15 cellular contexts compared by ENCODE assay signal in the genomic region with DNA sequence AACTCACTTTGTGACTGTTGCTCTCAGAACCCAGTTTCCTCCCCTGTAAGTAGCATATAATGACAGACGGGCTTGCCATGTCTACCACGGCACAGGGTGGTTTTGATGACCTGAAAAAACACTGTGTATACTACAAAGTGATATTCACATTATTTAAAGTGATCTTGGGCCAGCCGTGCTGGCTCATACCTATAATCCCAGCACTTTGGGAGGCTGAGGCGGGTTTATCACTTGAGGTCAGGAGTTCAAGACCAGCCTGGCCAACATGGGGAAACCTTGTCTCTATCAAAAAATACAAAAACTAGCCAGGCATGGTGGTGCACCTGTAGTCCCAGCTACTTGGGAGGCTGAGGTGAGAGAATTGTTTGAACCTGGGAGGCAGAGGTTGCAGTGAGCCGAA. TPM values are rescaled to one million over a fixed set of nuclear protein-coding genes. Genes with fewer than 3 reads are reported as not detected.
DNase-seq lines count a peak whose midpoint lies in the region; ATAC-seq, FAIRE-seq and TF ChIP-seq lines count a peak whose summit lies in the region.
"Not testable (repeated sequence)": the region's sequence is repeated elsewhere in the genome, so short reads cannot be mapped to it uniquely, and the experiment has no call there.
"Had no signal": no experiment of that assay in that cellular context is flagged by ENCODE, and none has a peak within 500 bp of the region (broad histone marks: within the 10 kb centered on the region; RNA-seq: fewer than 3 reads in every experiment).

No MANE protein-coding gene starts in this region.

- in situ Hi-C loops in K562 (cut with MboI), result not testable (repeated sequence)

- TF ChIP-seq EP300 in K562 (IDR thresholded peaks at IDR 0.05; ENCODE audit: low read length), result not testable (repeated sequence)

- not testable (repeated sequence) for H4K20me1 ChIP-seq in BLaER1; K562 (replicated peaks; ENCODE audit: control insufficient read depth, insufficient read depth, low read length)

- not testable (repeated sequence) for ATAC-seq in activated CD8-positive, alpha-beta memory T cell treated with anti-CD3 and anti-CD28 coated beads, Interleukin-2, amount 10 ng/mL, durations not matched to agents 7 days and 5 days; K562
- peak; percentile 12 to 25 for ATAC-seq in stimulated activated naive B cell treated with anti-CD40 and anti-IgM and Interleukin-4, amounts not matched to agents 10 μg/mL and 1 μg/mL and 100 μg/mL, for 72 hours (replicated peaks)

- not testable (repeated sequence) for TF ChIP-seq POLR2A in K562 (conservative IDR thresholded peaks at IDR 0.05)

- H3K27me3 ChIP-seq in BLaER1; HL-60 (ENCODE audit: insufficient read depth, poor library complexity, severe bottlenecking); K562 (ENCODE audit: control insufficient read depth in 2 of 2, insufficient read depth in 2 of 2, low read length in 2 of 2); neutrophil: not testable (repeated sequence)

- TF ChIP-seq RAD21 in K562 (CRISPR knock-in tag; conservative IDR thresholded peaks at IDR 0.05 in 1 of 2, IDR thresholded peaks at IDR 0.05 in 1 of 2), result not testable (repeated sequence)

- H3K4me1 ChIP-seq in BLaER1 (peaks cover 25% of the 10 kb centered on the region), K562 (replicated peaks in 1 of 2; ENCODE audit: control insufficient read depth in 2 of 2, insufficient read depth in 2 of 2, low read length in 2 of 2) (peaks cover 13 to 17% of the 10 kb centered on the region in 2 experiments), neutrophil (ENCODE audit: control insufficient read depth in 1 of 2, insufficient read depth in 1 of 2, low read depth in 1 of 2, low read length in 1 of 2) (peaks cover 13 to 14% of the 10 kb centered on the region in 2 experiments)

- H3K36me3 Mint-ChIP-seq in activated CD4-positive, alpha-beta T cell treated with anti-CD3 and anti-CD28 coated beads, Interleukin-2, amount 10 ng/mL, durations not matched to agents 24 days and 14 days (ENCODE audit: low read depth), result peaks cover 57% of the 10 kb centered on the region
- peaks cover 51% of the 10 kb centered on the region for H3K36me3 Mint-ChIP-seq in activated CD8-positive, alpha-beta memory T cell treated with anti-CD3 and anti-CD28 coated beads, Interleukin-2, amount 10 ng/mL, durations not matched to agents 7 days and 5 days
- not testable (repeated sequence) for H3K36me3 Mint-ChIP-seq in activated naive CD4-positive, alpha-beta T cell treated with anti-CD3 and anti-CD28 coated beads for 36 hours (ENCODE audit: low read depth)
- H3K36me3 Mint-ChIP-seq in stimulated activated naive B cell treated with anti-CD40 and anti-IgM and Interleukin-4, amounts not matched to agents 10 μg/mL and 1 μg/mL and 100 μg/mL, for 72 hours, result peaks cover 46 to 65% of the 10 kb centered on the region in 2 donors

- POLR2A ChIA-PET in K562 (lab: Yijun Ruan, JAX), result interaction anchor here (0.7 to 2.9 kb wide), 6 partner anchors 9 to 1016 kb away, joined by 3 to 19 read pairs (median 4); a partner anchor contains a TSS

- peak; percentile 51 for FAIRE-seq in K562 (lab: Jason Lieb, UNC)

- H3K9me3 Mint-ChIP-seq in activated CD4-positive, alpha-beta T cell treated with anti-CD3 and anti-CD28 coated beads, Interleukin-2, amount 10 ng/mL, durations not matched to agents 24 days and 14 days; activated CD8-positive, alpha-beta memory T cell treated with anti-CD3 and anti-CD28 coated beads, Interleukin-2, amount 10 ng/mL, durations not matched to agents 7 days and 5 days (ENCODE audit: low read depth); activated naive CD4-positive, alpha-beta T cell treated with anti-CD3 and anti-CD28 coated beads for 36 hours; stimulated activated naive B cell treated with anti-CD40 and anti-IgM and Interleukin-4, amounts not matched to agents 10 μg/mL and 1 μg/mL and 100 μg/mL, for 72 hours: not testable (repeated sequence)

- not testable (repeated sequence) for H3K4me3 Mint-ChIP-seq in activated CD4-positive, alpha-beta T cell treated with anti-CD3 and anti-CD28 coated beads, Interleukin-2, amount 10 ng/mL, durations not matched to agents 24 days and 14 days; activated CD8-positive, alpha-beta memory T cell treated with anti-CD3 and anti-CD28 coated beads, Interleukin-2, amount 10 ng/mL, durations not matched to agents 7 days and 5 days; activated naive CD4-positive, alpha-beta T cell treated with anti-CD3 and anti-CD28 coated beads for 36 hours; stimulated activated naive B cell treated with anti-CD40 and anti-IgM and Interleukin-4, amounts not matched to agents 10 μg/mL and 1 μg/mL and 100 μg/mL, for 72 hours

- WGBS in K562 (ENCODE audit: insufficient coverage, low coverage, missing lambda C conversion rate), result 57% methylated on average over 5 of the region's 5 CpGs

- not testable (repeated sequence) for H2AFZ ChIP-seq in K562 (ENCODE audit: low read depth, low read length)

- not testable (repeated sequence) for BruUV-seq in K562 (replicated peaks; lab: Mats Ljungman, UMichigan)

- H3K4me2 ChIP-seq in BLaER1 (peak overlapping the region; percentile 51; the same call in 1 of the 2 replicates), K562 (ENCODE audit: insufficient read depth, low read length) (peak overlapping the region; percentile 3; the same call in 1 of the 2 replicates)

- not testable (repeated sequence) for H3K9me1 ChIP-seq in K562 (ENCODE audit: control insufficient read depth, insufficient read depth, low read length)

- not testable (repeated sequence) for H3K4me3 ChIP-seq in BLaER1; HL-60 (replicated peaks; ENCODE audit: insufficient read depth, low read length); K562; neutrophil (ENCODE audit: low read depth in 1 of 2, low read length in 1 of 2)

- not testable (repeated sequence) for DNase-seq in HL-60 (ENCODE audit: low read depth in 1 of 2, low spot score in 1 of 2); activated CD4-positive, alpha-beta T cell treated with anti-CD3 and anti-CD28 coated beads, Interleukin-2, amount 10 ng/mL, durations not matched to agents 24 days and 14 days; activated CD8-positive, alpha-beta memory T cell treated with anti-CD3 and anti-CD28 coated beads, Interleukin-2, amount 10 ng/mL, durations not matched to agents 7 days and 5 days; activated naive CD4-positive, alpha-beta T cell treated with anti-CD3 and anti-CD28 coated beads for 36 hours; K562 (ENCODE audit: extremely low read depth in 1 of 4, low spot score in 3 of 4); stimulated activated naive B cell treated with anti-CD40 and anti-IgM and Interleukin-4, amounts not matched to agents 10 μg/mL and 1 μg/mL and 100 μg/mL, for 72 hours

- TF ChIP-seq CTCF in HL-60 (IDR thresholded peaks at IDR 0.05; ENCODE audit: insufficient read depth, low read length); K562 (IDR thresholded peaks at IDR 0.05 in 2 of 3, conservative IDR thresholded peaks at IDR 0.05 in 1 of 3; ENCODE audit: insufficient read depth in 2 of 3, low read depth in 1 of 3, low read length in 3 of 3); neutrophil (IDR thresholded peaks at IDR 0.05): not testable (repeated sequence)

- CTCF ChIA-PET in activated CD8-positive, alpha-beta memory T cell treated with anti-CD3 and anti-CD28 coated beads, Interleukin-2, amount 10 ng/mL, durations not matched to agents 7 days and 5 days (lab: Charles Lee), result interaction anchor here (1.2 to 1.4 kb wide), 2 partner anchors 15 to 227 kb away, joined by 3 read pairs; no protein-coding TSS in a partner anchor
- CTCF ChIA-PET in activated naive CD4-positive, alpha-beta T cell treated with anti-CD3 and anti-CD28 coated beads for 36 hours (lab: Charles Lee), result interaction anchor here (0.7 to 1.1 kb wide), 2 partner anchors 9 to 14 kb away, joined by 4 read pairs; no protein-coding TSS in a partner anchor
- CTCF ChIA-PET in K562 (lab: Yijun Ruan, JAX; ENCODE audit: low intra/inter-chr PET ratio), result not testable (repeated sequence)

- peak overlapping the region; percentile 21 for H3K27ac Mint-ChIP-seq in activated CD4-positive, alpha-beta T cell treated with anti-CD3 and anti-CD28 coated beads, Interleukin-2, amount 10 ng/mL, durations not matched to agents 24 days and 14 days
- H3K27ac Mint-ChIP-seq in activated CD8-positive, alpha-beta memory T cell treated with anti-CD3 and anti-CD28 coated beads, Interleukin-2, amount 10 ng/mL, durations not matched to agents 7 days and 5 days, result peak overlapping the region; percentile 91
- peak overlapping the region; percentile 15 for H3K27ac Mint-ChIP-seq in activated naive CD4-positive, alpha-beta T cell treated with anti-CD3 and anti-CD28 coated beads for 36 hours
- H3K27ac Mint-ChIP-seq in stimulated activated naive B cell treated with anti-CD40 and anti-IgM and Interleukin-4, amounts not matched to agents 10 μg/mL and 1 μg/mL and 100 μg/mL, for 72 hours, result not testable (repeated sequence)

- H3K9me3 ChIP-seq in BLaER1; K562 (replicated peaks; ENCODE audit: control insufficient read depth, insufficient read depth, low read depth, low read length); neutrophil: not testable (repeated sequence)

- H3K4me1 Mint-ChIP-seq in activated CD4-positive, alpha-beta T cell treated with anti-CD3 and anti-CD28 coated beads, Interleukin-2, amount 10 ng/mL, durations not matched to agents 24 days and 14 days, result peaks cover 50% of the 10 kb centered on the region
- peaks cover 52% of the 10 kb centered on the region for H3K4me1 Mint-ChIP-seq in activated CD8-positive, alpha-beta memory T cell treated with anti-CD3 and anti-CD28 coated beads, Interleukin-2, amount 10 ng/mL, durations not matched to agents 7 days and 5 days
- not testable (repeated sequence) for H3K4me1 Mint-ChIP-seq in activated naive CD4-positive, alpha-beta T cell treated with anti-CD3 and anti-CD28 coated beads for 36 hours (ENCODE audit: low read depth)
- peaks cover 14 to 36% of the 10 kb centered on the region in 2 donors for H3K4me1 Mint-ChIP-seq in stimulated activated naive B cell treated with anti-CD40 and anti-IgM and Interleukin-4, amounts not matched to agents 10 μg/mL and 1 μg/mL and 100 μg/mL, for 72 hours

- peaks cover 27% of the 10 kb centered on the region for H3K79me2 ChIP-seq in K562 (ENCODE audit: control insufficient read depth, insufficient read depth, low read length)

- not testable (repeated sequence) for H3K9ac ChIP-seq in BLaER1; K562 (ENCODE audit: insufficient read depth in 1 of 2, low read depth in 2 of 2, low read length in 2 of 2)

- H3K36me3 ChIP-seq in BLaER1, result peaks cover 37% of the 10 kb centered on the region
- peaks cover 55% of the 10 kb centered on the region for H3K36me3 ChIP-seq in K562 (ENCODE audit: control insufficient read depth, insufficient read depth, low read length)
- H3K36me3 ChIP-seq in neutrophil, result peaks cover 35% of the 10 kb centered on the region

- not testable (repeated sequence) for H3K27me3 Mint-ChIP-seq in activated CD4-positive, alpha-beta T cell treated with anti-CD3 and anti-CD28 coated beads, Interleukin-2, amount 10 ng/mL, durations not matched to agents 24 days and 14 days; activated CD8-positive, alpha-beta memory T cell treated with anti-CD3 and anti-CD28 coated beads, Interleukin-2, amount 10 ng/mL, durations not matched to agents 7 days and 5 days; activated naive CD4-positive, alpha-beta T cell treated with anti-CD3 and anti-CD28 coated beads for 36 hours (ENCODE audit: low read depth); stimulated activated naive B cell treated with anti-CD40 and anti-IgM and Interleukin-4, amounts not matched to agents 10 μg/mL and 1 μg/mL and 100 μg/mL, for 72 hours

- not testable (repeated sequence) for H3K27ac ChIP-seq in BLaER1
- H3K27ac ChIP-seq in HL-60 (replicated peaks), result peak overlapping the region; percentile 57
- peak overlapping the region; percentile 67 for H3K27ac ChIP-seq in K562 (ENCODE audit: extremely low read depth, low read depth, low read length)
- H3K27ac ChIP-seq in neutrophil, result peak overlapping the region; percentile 79

- intact Hi-C loops in activated CD4-positive, alpha-beta T cell treated with anti-CD3 and anti-CD28 coated beads, Interleukin-2, amount 10 ng/mL, durations not matched to agents 24 days and 14 days (cut with micrococcal nuclease); activated naive CD4-positive, alpha-beta T cell treated with anti-CD3 and anti-CD28 coated beads for 36 hours (cut with micrococcal nuclease); K562 (cut with micrococcal nuclease): not testable (repeated sequence)

RNA-seq across cellular contexts. Expression of a gene that starts 9.5 kb away (rescaled TPM):
- total RNA-seq in activated CD4-positive, alpha-beta T cell treated with anti-CD3 and anti-CD28 coated beads, Interleukin-2, amount 10 ng/mL, durations not matched to agents 24 days and 14 days, result 15.7 and 17.3 TPM in 2 replicates
- 10 to 100 TPM; 17.7 to 19.0 TPM for total RNA-seq in activated CD8-positive, alpha-beta memory T cell treated with anti-CD3 and anti-CD28 coated beads, Interleukin-2, amount 10 ng/mL, durations not matched to agents 7 days and 5 days
- total RNA-seq in activated naive CD4-positive, alpha-beta T cell treated with anti-CD3 and anti-CD28 coated beads for 36 hours, result 1 to 10 TPM; 6.3 to 6.5 TPM
- 39.0 and 62.3 TPM in 2 replicates for total RNA-seq in K562 (2011; cell fraction: chromatin; rRNA removed; ENCODE audit: low replicate concordance)
- total RNA-seq in K562 (2011; cell fraction: nucleolus; rRNA removed), result 32.2 and 37.4 TPM in 2 replicates
- total RNA-seq in K562 (2011; cell fraction: nucleoplasm; rRNA removed), result 33.4 and 38.2 TPM in 2 replicates
- total RNA-seq in K562 (2014; rRNA removed), result 30.7 and 35.7 TPM in 2 replicates
- 23.5 and 25.4 TPM in 2 replicates for total RNA-seq in K562 (2014; rRNA removed; fragmentation: Illumina TruSeq; extraction: Trizol)
- 25.2 and 25.5 TPM in 2 replicates for total RNA-seq in K562 (2015; rRNA removed; fragmentation: Illumina TruSeq; extraction: Trizol)
- 30.5 and 31.7 TPM in 2 replicates for total RNA-seq in K562 (2021)
- polyA plus RNA-seq in K562 (2011; rRNA removed), result 54.1 and 66.1 TPM in 2 replicates
- polyA plus RNA-seq in K562 (2011; cell fraction: cytosol; rRNA removed), result 80.5 and 83.5 TPM in 2 replicates
- polyA plus RNA-seq in K562 (2011; cell fraction: nucleus; rRNA removed), result 61.4 and 80.3 TPM in 2 replicates
- 24.6 and 39.3 TPM in 2 replicates for polyA plus RNA-seq in K562 (2012)
- 37.4 and 38.9 TPM in 2 replicates for polyA plus RNA-seq in K562 (2014; fragmentation: Illumina TruSeq; extraction: Trizol)
- 10 to 100 TPM; 10.8 to 13.9 TPM for polyA plus RNA-seq in K562 (2014; fragmentation: Nextera tagmentation; extraction: Ambion mirVana)
- polyA plus RNA-seq in K562 (2014; rRNA removed), result 30.9 and 39.1 TPM in 2 replicates
- polyA minus RNA-seq in K562 (2011; rRNA and poly(A)+ RNA removed), result 38.5 and 40.2 TPM in 2 replicates
- polyA minus RNA-seq in K562 (2011; cell fraction: cytosol; rRNA and poly(A)+ RNA removed), result 25.8 and 31.2 TPM in 2 replicates
- 15.8 and 29.1 TPM in 2 replicates for polyA minus RNA-seq in K562 (2011; cell fraction: nucleus; rRNA and poly(A)+ RNA removed)

RNA-seq across cellular contexts. Expression of a gene that starts 12.1 kb away (rescaled TPM):
- total RNA-seq in activated CD4-positive, alpha-beta T cell treated with anti-CD3 and anti-CD28 coated beads, Interleukin-2, amount 10 ng/mL, durations not matched to agents 24 days and 14 days, result 15.4 and 16.3 TPM in 2 replicates
- total RNA-seq in activated CD8-positive, alpha-beta memory T cell treated with anti-CD3 and anti-CD28 coated beads, Interleukin-2, amount 10 ng/mL, durations not matched to agents 7 days and 5 days, result 10 to 100 TPM; 14.9 to 18.1 TPM
- 1 to 10 TPM; 7.1 to 9.8 TPM for total RNA-seq in activated naive CD4-positive, alpha-beta T cell treated with anti-CD3 and anti-CD28 coated beads for 36 hours
- 65.3 and 80.0 TPM in 2 replicates for total RNA-seq in K562 (2011; cell fraction: chromatin; rRNA removed; ENCODE audit: low replicate concordance)
- 37.4 and 46.5 TPM in 2 replicates for total RNA-seq in K562 (2011; cell fraction: nucleolus; rRNA removed)
- total RNA-seq in K562 (2011; cell fraction: nucleoplasm; rRNA removed), result 56.1 and 70.4 TPM in 2 replicates
- 9.1 and 12.2 TPM in 2 replicates for total RNA-seq in K562 (2014; rRNA removed)
- total RNA-seq in K562 (2014; rRNA removed; fragmentation: Illumina TruSeq; extraction: Trizol), result 16.2 and 18.7 TPM in 2 replicates
- total RNA-seq in K562 (2015; rRNA removed; fragmentation: Illumina TruSeq; extraction: Trizol), result 11.9 and 16.2 TPM in 2 replicates
- 15.6 and 16.8 TPM in 2 replicates for total RNA-seq in K562 (2021)
- 16.7 and 22.8 TPM in 2 replicates for polyA plus RNA-seq in K562 (2011; rRNA removed)
- 6.9 and 11.3 TPM in 2 replicates for polyA plus RNA-seq in K562 (2011; cell fraction: cytosol; rRNA removed)
- 24.2 and 24.8 TPM in 2 replicates for polyA plus RNA-seq in K562 (2011; cell fraction: nucleus; rRNA removed)
- 6.9 and 7.2 TPM in 2 replicates for polyA plus RNA-seq in K562 (2012)
- 11.0 and 12.8 TPM in 2 replicates for polyA plus RNA-seq in K562 (2014; fragmentation: Illumina TruSeq; extraction: Trizol)
- polyA plus RNA-seq in K562 (2014; fragmentation: Nextera tagmentation; extraction: Ambion mirVana), result 1 to 10 TPM; 6.9 to 8.6 TPM
- 8.8 and 11.3 TPM in 2 replicates for polyA plus RNA-seq in K562 (2014; rRNA removed)
- 33.4 and 40.9 TPM in 2 replicates for polyA minus RNA-seq in K562 (2011; rRNA and poly(A)+ RNA removed)
- 14.0 and 19.7 TPM in 2 replicates for polyA minus RNA-seq in K562 (2011; cell fraction: cytosol; rRNA and poly(A)+ RNA removed)
- 8.9 and 20.7 TPM in 2 replicates for polyA minus RNA-seq in K562 (2011; cell fraction: nucleus; rRNA and poly(A)+ RNA removed)

RNA-seq across cellular contexts. Expression of a gene that starts 38.7 kb away (rescaled TPM):
- not detected in 2 replicates for total RNA-seq in activated CD4-positive, alpha-beta T cell treated with anti-CD3 and anti-CD28 coated beads, Interleukin-2, amount 10 ng/mL, durations not matched to agents 24 days and 14 days
- total RNA-seq in activated CD8-positive, alpha-beta memory T cell treated with anti-CD3 and anti-CD28 coated beads, Interleukin-2, amount 10 ng/mL, durations not matched to agents 7 days and 5 days, result not detected
- not detected for total RNA-seq in activated naive CD4-positive, alpha-beta T cell treated with anti-CD3 and anti-CD28 coated beads for 36 hours
- not detected in 2 replicates for total RNA-seq in K562 (2011; cell fraction: chromatin; rRNA removed; ENCODE audit: low replicate concordance)
- total RNA-seq in K562 (2011; cell fraction: nucleolus; rRNA removed), result not detected in 2 replicates
- total RNA-seq in K562 (2011; cell fraction: nucleoplasm; rRNA removed), result not detected in 2 replicates
- total RNA-seq in K562 (2014; rRNA removed), result 2.1 TPM in 1 of 2 replicates, not detected in the other
- not detected in 2 replicates for total RNA-seq in K562 (2014; rRNA removed; fragmentation: Illumina TruSeq; extraction: Trizol)
- not detected in 2 replicates for total RNA-seq in K562 (2015; rRNA removed; fragmentation: Illumina TruSeq; extraction: Trizol)
- 0.40 and 0.51 TPM in 2 replicates for total RNA-seq in K562 (2021)
- not detected in 2 replicates for polyA plus RNA-seq in K562 (2011; rRNA removed)
- polyA plus RNA-seq in K562 (2011; cell fraction: cytosol; rRNA removed), result 0.31 TPM in 1 of 2 replicates, not detected in the other
- not detected in 2 replicates for polyA plus RNA-seq in K562 (2011; cell fraction: nucleus; rRNA removed)
- polyA plus RNA-seq in K562 (2012), result 0.28 TPM in 1 of 2 replicates, not detected in the other
- not detected in 2 replicates for polyA plus RNA-seq in K562 (2014; fragmentation: Illumina TruSeq; extraction: Trizol)
- under 1 TPM in 1 of 2 experiments, not detected in 1; 0.25 TPM for polyA plus RNA-seq in K562 (2014; fragmentation: Nextera tagmentation; extraction: Ambion mirVana)
- polyA plus RNA-seq in K562 (2014; rRNA removed), result 0.25 and 0.39 TPM in 2 replicates
- polyA minus RNA-seq in K562 (2011; rRNA and poly(A)+ RNA removed), result 0.28 TPM in 1 of 2 replicates, not detected in the other
- polyA minus RNA-seq in K562 (2011; cell fraction: cytosol; rRNA and poly(A)+ RNA removed), result not detected in 2 replicates
- not detected in 2 replicates for polyA minus RNA-seq in K562 (2011; cell fraction: nucleus; rRNA and poly(A)+ RNA removed)
- total RNA-seq: A673; CD4-positive, alpha-beta memory T cell; G401; GM12878; GM23248; H7 had no signal
- polyA plus RNA-seq: BJ; CD4-positive, alpha-beta memory T cell; GM12878; GM23248 had no signal

RNA-seq across cellular contexts. Expression of a gene that starts 58.0 kb away (rescaled TPM):
- total RNA-seq in activated CD4-positive, alpha-beta T cell treated with anti-CD3 and anti-CD28 coated beads, Interleukin-2, amount 10 ng/mL, durations not matched to agents 24 days and 14 days, result not detected in 2 replicates
- total RNA-seq in activated CD8-positive, alpha-beta memory T cell treated with anti-CD3 and anti-CD28 coated beads, Interleukin-2, amount 10 ng/mL, durations not matched to agents 7 days and 5 days, result not detected
- not detected for total RNA-seq in activated naive CD4-positive, alpha-beta T cell treated with anti-CD3 and anti-CD28 coated beads for 36 hours
- not detected in 2 replicates for total RNA-seq in K562 (2011; cell fraction: chromatin; rRNA removed; ENCODE audit: low replicate concordance)
- not detected in 2 replicates for total RNA-seq in K562 (2011; cell fraction: nucleolus; rRNA removed)
- total RNA-seq in K562 (2011; cell fraction: nucleoplasm; rRNA removed), result not detected in 2 replicates
- total RNA-seq in K562 (2014; rRNA removed) (not detected in 2 replicates), K562 (2014; rRNA removed; fragmentation: Illumina TruSeq; extraction: Trizol) (not detected in 2 replicates), K562 (2015; rRNA removed; fragmentation: Illumina TruSeq; extraction: Trizol) (not detected in 2 replicates), K562 (2021) (0.47 and 0.62 TPM in 2 replicates)
- polyA plus RNA-seq in K562 (2011; rRNA removed) (not detected in 2 replicates), K562 (2014; fragmentation: Illumina TruSeq; extraction: Trizol) (not detected in 2 replicates), K562 (2014; fragmentation: Nextera tagmentation; extraction: Ambion mirVana) (not detected), K562 (2014; rRNA removed) (not detected in 2 replicates)
- polyA plus RNA-seq in K562 (2011; cell fraction: cytosol; rRNA removed), result not detected in 2 replicates
- 0.17 TPM in 1 of 2 replicates, not detected in the other for polyA plus RNA-seq in K562 (2011; cell fraction: nucleus; rRNA removed)
- polyA plus RNA-seq in K562 (2012), result 0.30 TPM in 1 of 2 replicates, not detected in the other
- not detected in 2 replicates for polyA minus RNA-seq in K562 (2011; rRNA and poly(A)+ RNA removed)
- not detected in 2 replicates for polyA minus RNA-seq in K562 (2011; cell fraction: cytosol; rRNA and poly(A)+ RNA removed)
- not detected in 2 replicates for polyA minus RNA-seq in K562 (2011; cell fraction: nucleus; rRNA and poly(A)+ RNA removed)
- total RNA-seq: A673; CD4-positive, alpha-beta memory T cell; G401; GM23248; H7 had no signal
- polyA plus RNA-seq: BJ; CD4-positive, alpha-beta memory T cell; GM12878; GM23248 had no signal
